11 cellular contexts compared by ENCODE assay signal in the genomic region with DNA sequence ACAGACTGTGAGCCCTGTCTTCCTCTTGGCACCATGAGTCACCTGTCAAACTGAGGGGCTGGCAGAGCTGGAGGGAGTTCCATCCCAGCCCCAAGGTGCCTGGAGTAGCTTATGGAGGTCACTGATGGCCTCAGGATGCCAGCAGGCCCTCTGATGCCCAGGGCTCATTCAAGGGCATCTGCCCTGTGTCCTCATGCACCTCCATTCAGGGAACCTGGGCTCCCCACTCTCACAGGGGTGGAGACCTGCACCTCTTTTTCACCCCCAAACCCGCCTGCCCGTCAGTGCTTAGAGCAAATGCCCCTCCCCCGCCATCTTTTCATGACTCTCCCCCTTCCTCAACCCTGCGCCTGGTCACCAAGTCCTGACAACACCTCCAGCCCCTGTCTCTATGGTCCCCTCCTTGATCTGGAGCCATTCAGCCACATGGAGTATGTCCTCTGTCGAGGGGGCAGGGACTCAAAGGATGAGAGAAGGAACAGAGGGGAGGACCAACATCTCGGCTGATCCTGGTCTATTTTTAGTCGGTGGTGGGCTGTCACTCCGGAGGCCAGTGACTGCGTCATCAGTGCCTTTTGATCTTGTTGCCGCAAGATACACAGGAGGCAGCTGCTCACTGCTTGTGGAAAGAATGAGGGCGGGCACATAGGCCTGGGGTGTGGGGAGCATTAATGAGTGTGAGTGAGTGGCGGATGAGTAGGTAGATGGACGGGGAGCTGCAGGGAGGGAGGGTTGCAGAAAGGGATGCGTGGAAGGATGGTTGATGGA.
DNase-seq lines count a peak whose midpoint lies in the region; ATAC-seq and TF ChIP-seq lines count a peak whose summit lies in the region.
"Had no signal": no experiment of that assay in that cellular context is flagged by ENCODE, and none has a peak within 500 bp of the region (broad histone marks: within the 10 kb centered on the region; RNA-seq: fewer than 3 reads in every experiment).

No MANE protein-coding gene starts in this region.

- H2AFZ ChIP-seq in mesenchymal stem cell (ENCODE audit: low read depth, low read length): no peak overlapping the region

- no peak overlapping the region for H3K14ac ChIP-seq in mesenchymal stem cell (ENCODE audit: low read length in 2 of 2)

- peak overlapping the region; percentile 60 to 96 for H2BK12ac ChIP-seq in mesenchymal stem cell (ENCODE audit: low read length in 2 of 2)

- no peak for ATAC-seq in GM21360 (IDR thresholded peaks at IDR 0.05; ENCODE audit: unreplicated experiment)
- ATAC-seq: activated CD8-positive, alpha-beta memory T cell treated with anti-CD3 and anti-CD28 coated beads, Interleukin-2, amount 10 ng/mL, durations not matched to agents 7 days and 5 days had no signal

- H3K36me3 ChIP-seq in cardiac muscle cell (no peaks in the 10 kb centered on the region), mesenchymal stem cell (ENCODE audit: control insufficient read depth in 1 of 2, insufficient read depth in 2 of 2, low read depth in 1 of 2, low read length in 2 of 2) (peaks cover 0 to 3% of the 10 kb centered on the region in 2 experiments), prostate gland (no peaks in the 10 kb centered on the region)
- H3K36me3 ChIP-seq: right lobe of liver had no signal

- no peak overlapping the region for H3K4me2 ChIP-seq in mesenchymal stem cell (ENCODE audit: low read length, poor library complexity, severe bottlenecking)

- no peak for TF ChIP-seq POLR2A in prostate gland (IDR thresholded peaks at IDR 0.05)

- H2AK5ac ChIP-seq in mesenchymal stem cell (ENCODE audit: low read length, severe bottlenecking): no peak overlapping the region

- 48% methylated on average over 14 of the region's 14 CpGs for WGBS in mesenchymal stem cell
- 80% methylated on average over 14 of the region's 14 CpGs for WGBS in prostate gland

- intact Hi-C loops in cardiac septum (cut with DNase I) (loop anchor here (5.0 kb wide), 1 partner anchor 74 kb away; the partner anchor contains the start of gene CDKN1C), prostate gland (cut with DNase I) (no loop called here)

- H3K4ac ChIP-seq in mesenchymal stem cell (ENCODE audit: low read depth in 1 of 2, low read length in 2 of 2): peak overlapping the region; percentile 63 to 71

- H3K4me1 ChIP-seq in cardiac muscle cell (ENCODE audit: low read depth) (peaks cover 34% of the 10 kb centered on the region), mesenchymal stem cell (ENCODE audit: control insufficient read depth, insufficient read depth, low read depth, low read length) (peaks cover 21% of the 10 kb centered on the region), prostate gland (replicated peaks) (no peaks in the 10 kb centered on the region)
- H3K4me1 ChIP-seq: right lobe of liver had no signal

- no peak overlapping the region for H3K4me3 ChIP-seq in cardiac muscle cell
- H3K4me3 ChIP-seq in mesenchymal stem cell (ENCODE audit: insufficient read depth in 1 of 2, low read depth in 1 of 2, low read length in 2 of 2): no peak overlapping the region
- H3K4me3 ChIP-seq in prostate gland: no peak overlapping the region
- H3K4me3 ChIP-seq: right lobe of liver had no signal

- H3K23ac ChIP-seq in mesenchymal stem cell (ENCODE audit: low read length in 2 of 2): no peak overlapping the region

- H3K27ac ChIP-seq in cardiac muscle cell (no peak overlapping the region), mesenchymal stem cell (ENCODE audit: low read length, poor library complexity, severe bottlenecking) (no peak overlapping the region), prostate gland (no peak overlapping the region)
- H3K27ac ChIP-seq: right lobe of liver had no signal

- H4K91ac ChIP-seq in mesenchymal stem cell (ENCODE audit: low read length): peak overlapping the region; percentile 96

- in situ Hi-C loops in GM13977 (cut with MboI; ENCODE audit: low pct_unique_long_range_greater_than_20kb, low sequenced_read_pairs, unreplicated experiment): no loop called here

- peak overlapping the region; percentile 15 for H2BK15ac ChIP-seq in mesenchymal stem cell (ENCODE audit: low read depth, poor library complexity, severe bottlenecking)

- peak overlapping the region; percentile 83 for H4K8ac ChIP-seq in mesenchymal stem cell (ENCODE audit: low read length)

- no peak overlapping the region for H3K9ac ChIP-seq in mesenchymal stem cell (ENCODE audit: low read length)

- no peak overlapping the region for H2BK5ac ChIP-seq in mesenchymal stem cell (ENCODE audit: low read depth, low read length, poor library complexity, severe bottlenecking)

- H3K27me3 ChIP-seq in cardiac muscle cell: no peaks in the 10 kb centered on the region
- H3K27me3 ChIP-seq in mesenchymal stem cell (ENCODE audit: control insufficient read depth in 1 of 2, insufficient read depth in 1 of 2, low read length in 2 of 2): peaks cover 6 to 50% of the 10 kb centered on the region in 2 experiments
- no peaks in the 10 kb centered on the region for H3K27me3 ChIP-seq in prostate gland (replicated peaks; ENCODE audit: insufficient read depth)
- H3K27me3 ChIP-seq: right lobe of liver had no signal

- no peaks in the 10 kb centered on the region for H3K79me1 ChIP-seq in mesenchymal stem cell (replicated peaks; ENCODE audit: low read length, poor library complexity, severe bottlenecking)

- TF ChIP-seq CTCF in cardiac muscle cell (IDR thresholded peaks at IDR 0.05; ENCODE audit: low read depth, low read length) (no peak), prostate gland (IDR thresholded peaks at IDR 0.05) (no peak), GM13977 (IDR thresholded peaks at IDR 0.05; ENCODE audit: extremely low read depth, insufficient read depth, missing control alignments) (no peak)

- DNase-seq in cardiac muscle cell (ENCODE audit: low read depth in 1 of 2, low spot score in 1 of 2) (peak; percentile 50 to 72), cardiac septum (ENCODE audit: low spot score) (no peak), astrocyte of the hippocampus (ENCODE audit: low read depth, low spot score) (peak; percentile 83), mesenchymal stem cell (peak; percentile 91), prostate gland (ENCODE audit: low spot score) (no peak), NCI-H526 treated with DMSO at 0.1 percent for 48 hours (lab: John Stamatoyannopoulos, UW) (no peak), GM13977 (ENCODE audit: low spot score) (no peak)
- DNase-seq: activated CD8-positive, alpha-beta memory T cell treated with anti-CD3 and anti-CD28 coated beads, Interleukin-2, amount 10 ng/mL, durations not matched to agents 7 days and 5 days; NCI-H1092 had no signal

- H2BK120ac ChIP-seq in mesenchymal stem cell (ENCODE audit: low read depth, low read length): peak overlapping the region; percentile 79

- H3K18ac ChIP-seq in mesenchymal stem cell (ENCODE audit: low read depth in 1 of 2, low read length in 2 of 2): peak overlapping the region; percentile 67 to 93

- no peaks in the 10 kb centered on the region for H3K9me3 ChIP-seq in cardiac muscle cell (ENCODE audit: low read depth)
- H3K9me3 ChIP-seq in mesenchymal stem cell (ENCODE audit: control insufficient read depth, low read length): peaks cover 21% of the 10 kb centered on the region
- H3K9me3 ChIP-seq in prostate gland: no peaks in the 10 kb centered on the region
- H3K9me3 ChIP-seq: right lobe of liver had no signal

Comparison
In these comparisons a context has a peak if more than half of its experiments do, and no peak if none do; other contexts are left out.
1. DNase-seq: peak in cardiac muscle cell (2 of 2), astrocyte of the hippocampus (single experiment) and mesenchymal stem cell (single experiment); none in cardiac septum (single experiment), prostate gland (single experiment), NCI-H526 treated with DMSO at 0.1 percent for 48 hours (single experiment) and GM13977 (single experiment).